Comparison of ENCODE assay signal across 1 cellular context in the genomic region with DNA sequence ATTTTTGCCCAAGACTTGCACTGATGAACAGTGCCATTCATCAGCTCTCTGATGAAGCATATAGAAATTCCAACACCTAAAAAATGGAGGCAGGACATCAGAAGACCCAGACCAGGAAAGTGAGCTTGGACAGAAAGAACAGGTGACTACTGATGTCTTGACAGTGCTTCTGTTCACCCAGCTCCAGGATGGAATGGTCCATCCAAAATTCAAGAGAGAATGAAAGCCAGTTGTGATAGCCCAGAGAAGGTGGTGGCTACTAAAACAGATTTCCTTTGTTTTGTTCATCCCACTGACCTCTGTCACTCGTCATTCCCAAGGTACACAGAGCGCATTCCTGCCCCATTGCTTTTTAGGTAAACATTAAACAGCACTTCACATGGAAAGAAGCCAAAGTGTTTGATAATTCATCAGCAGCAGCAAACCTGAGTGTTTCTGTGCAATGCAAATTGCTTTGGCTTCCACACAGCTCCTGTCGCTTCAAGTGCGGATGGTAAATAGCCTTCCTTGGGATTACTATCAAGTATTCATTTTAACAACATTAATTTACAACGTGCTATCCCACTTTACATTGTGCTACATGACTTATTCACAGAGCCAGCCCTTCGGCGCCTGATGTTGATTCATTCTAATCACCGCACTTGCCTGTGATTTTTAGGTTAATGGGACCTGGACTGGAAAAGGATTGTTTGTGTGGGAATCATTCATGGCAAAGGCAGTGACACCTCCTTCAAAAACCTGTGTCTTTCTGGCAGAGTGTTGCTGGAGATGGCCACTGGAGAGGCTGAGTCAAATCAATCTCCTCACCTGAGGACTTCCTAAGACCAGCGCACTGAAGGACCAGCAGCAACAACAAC.
A peak's percentile ranks its signal among the peaks of the same experiment; 100 is the strongest.
TF ChIP-seq lines count a peak whose summit lies in the region.

No MANE protein-coding gene starts in this region.

TF ChIP-seq in HepG2, 621 proteins besides CTCF, POLR2A, EP300 and RAD21 (continued from another document and continues in another):
- TF ChIP-seq, protein P1, sequence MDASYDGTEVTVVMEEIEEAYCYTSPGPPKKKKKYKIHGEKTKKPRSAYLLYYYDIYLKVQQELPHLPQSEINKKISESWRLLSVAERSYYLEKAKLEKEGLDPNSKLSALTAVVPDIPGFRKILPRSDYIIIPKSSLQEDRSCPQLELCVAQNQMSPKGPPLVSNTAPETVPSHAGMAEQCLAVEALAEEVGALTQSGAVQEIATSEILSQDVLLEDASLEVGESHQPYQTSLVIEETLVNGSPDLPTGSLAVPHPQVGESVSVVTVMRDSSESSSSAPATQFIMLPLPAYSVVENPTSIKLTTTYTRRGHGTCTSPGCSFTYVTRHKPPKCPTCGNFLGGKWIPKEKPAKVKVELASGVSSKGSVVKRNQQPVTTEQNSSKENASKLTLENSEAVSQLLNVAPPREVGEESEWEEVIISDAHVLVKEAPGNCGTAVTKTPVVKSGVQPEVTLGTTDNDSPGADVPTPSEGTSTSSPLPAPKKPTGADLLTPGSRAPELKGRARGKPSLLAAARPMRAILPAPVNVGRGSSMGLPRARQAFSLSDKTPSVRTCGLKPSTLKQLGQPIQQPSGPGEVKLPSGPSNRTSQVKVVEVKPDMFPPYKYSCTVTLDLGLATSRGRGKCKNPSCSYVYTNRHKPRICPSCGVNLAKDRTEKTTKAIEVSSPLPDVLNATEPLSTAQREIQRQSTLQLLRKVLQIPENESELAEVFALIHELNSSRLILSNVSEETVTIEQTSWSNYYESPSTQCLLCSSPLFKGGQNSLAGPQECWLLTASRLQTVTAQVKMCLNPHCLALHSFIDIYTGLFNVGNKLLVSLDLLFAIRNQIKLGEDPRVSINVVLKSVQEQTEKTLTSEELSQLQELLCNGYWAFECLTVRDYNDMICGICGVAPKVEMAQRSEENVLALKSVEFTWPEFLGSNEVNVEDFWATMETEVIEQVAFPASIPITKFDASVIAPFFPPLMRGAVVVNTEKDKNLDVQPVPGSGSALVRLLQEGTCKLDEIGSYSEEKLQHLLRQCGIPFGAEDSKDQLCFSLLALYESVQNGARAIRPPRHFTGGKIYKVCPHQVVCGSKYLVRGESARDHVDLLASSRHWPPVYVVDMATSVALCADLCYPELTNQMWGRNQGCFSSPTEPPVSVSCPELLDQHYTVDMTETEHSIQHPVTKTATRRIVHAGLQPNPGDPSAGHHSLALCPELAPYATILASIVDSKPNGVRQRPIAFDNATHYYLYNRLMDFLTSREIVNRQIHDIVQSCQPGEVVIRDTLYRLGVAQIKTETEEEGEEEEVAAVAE (CRISPR knock-in tag; IDR thresholded peaks at IDR 0.05; ENCODE audit: borderline replicate concordance), result peak; percentile 79; the same call in 1 of the 2 replicates
- TF ChIP-seq, protein P2, sequence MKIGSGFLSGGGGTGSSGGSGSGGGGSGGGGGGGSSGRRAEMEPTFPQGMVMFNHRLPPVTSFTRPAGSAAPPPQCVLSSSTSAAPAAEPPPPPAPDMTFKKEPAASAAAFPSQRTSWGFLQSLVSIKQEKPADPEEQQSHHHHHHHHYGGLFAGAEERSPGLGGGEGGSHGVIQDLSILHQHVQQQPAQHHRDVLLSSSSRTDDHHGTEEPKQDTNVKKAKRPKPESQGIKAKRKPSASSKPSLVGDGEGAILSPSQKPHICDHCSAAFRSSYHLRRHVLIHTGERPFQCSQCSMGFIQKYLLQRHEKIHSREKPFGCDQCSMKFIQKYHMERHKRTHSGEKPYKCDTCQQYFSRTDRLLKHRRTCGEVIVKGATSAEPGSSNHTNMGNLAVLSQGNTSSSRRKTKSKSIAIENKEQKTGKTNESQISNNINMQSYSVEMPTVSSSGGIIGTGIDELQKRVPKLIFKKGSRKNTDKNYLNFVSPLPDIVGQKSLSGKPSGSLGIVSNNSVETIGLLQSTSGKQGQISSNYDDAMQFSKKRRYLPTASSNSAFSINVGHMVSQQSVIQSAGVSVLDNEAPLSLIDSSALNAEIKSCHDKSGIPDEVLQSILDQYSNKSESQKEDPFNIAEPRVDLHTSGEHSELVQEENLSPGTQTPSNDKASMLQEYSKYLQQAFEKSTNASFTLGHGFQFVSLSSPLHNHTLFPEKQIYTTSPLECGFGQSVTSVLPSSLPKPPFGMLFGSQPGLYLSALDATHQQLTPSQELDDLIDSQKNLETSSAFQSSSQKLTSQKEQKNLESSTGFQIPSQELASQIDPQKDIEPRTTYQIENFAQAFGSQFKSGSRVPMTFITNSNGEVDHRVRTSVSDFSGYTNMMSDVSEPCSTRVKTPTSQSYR (CRISPR knock-in tag; IDR thresholded peaks at IDR 0.05; ENCODE audit: borderline replicate concordance), result peak; percentile 76
- TF ChIP-seq FOXP1 (IDR thresholded peaks at IDR 0.05) (peak; percentile 89), FOXP1 (CRISPR knock-in tag; IDR thresholded peaks at IDR 0.05) (peak; percentile 99), CENPT (CRISPR knock-in tag; IDR thresholded peaks at IDR 0.05; ENCODE audit: low read depth) (no peak), ZNF567 (CRISPR knock-in tag; IDR thresholded peaks at IDR 0.05; ENCODE audit: borderline replicate concordance) (peak; percentile 46; the same call in 1 of the 2 replicates), TCF12 (IDR thresholded peaks at IDR 0.05) (no peak), TCF12 (CRISPR knock-in tag; IDR thresholded peaks at IDR 0.05) (0 out of 2 replicates have a peak, but pooled peaks have one; percentile 72), NONO (IDR thresholded peaks at IDR 0.05) (no peak), NONO (CRISPR knock-in tag; conservative IDR thresholded peaks at IDR 0.05) (peak; percentile 78), RARG (CRISPR knock-in tag; IDR thresholded peaks at IDR 0.05; ENCODE audit: low read depth) (peak; percentile 76; the same call in 1 of the 2 replicates), SMAD9 (CRISPR knock-in tag; IDR thresholded peaks at IDR 0.05) (no peak), CAMTA2 (CRISPR knock-in tag; IDR thresholded peaks at IDR 0.05; ENCODE audit: borderline replicate concordance) (no peak), EEA1 (CRISPR knock-in tag; IDR thresholded peaks at IDR 0.05; ENCODE audit: borderline replicate concordance) (no peak), RFX5 (IDR thresholded peaks at IDR 0.05; ENCODE audit: low read depth, low read length) (no peak), XBP1 (CRISPR knock-in tag; IDR thresholded peaks at IDR 0.05) (no peak), HNF4A (CRISPR knock-in tag; IDR thresholded peaks at IDR 0.05) (peak; percentile 95)
- TF ChIP-seq, protein P3, sequence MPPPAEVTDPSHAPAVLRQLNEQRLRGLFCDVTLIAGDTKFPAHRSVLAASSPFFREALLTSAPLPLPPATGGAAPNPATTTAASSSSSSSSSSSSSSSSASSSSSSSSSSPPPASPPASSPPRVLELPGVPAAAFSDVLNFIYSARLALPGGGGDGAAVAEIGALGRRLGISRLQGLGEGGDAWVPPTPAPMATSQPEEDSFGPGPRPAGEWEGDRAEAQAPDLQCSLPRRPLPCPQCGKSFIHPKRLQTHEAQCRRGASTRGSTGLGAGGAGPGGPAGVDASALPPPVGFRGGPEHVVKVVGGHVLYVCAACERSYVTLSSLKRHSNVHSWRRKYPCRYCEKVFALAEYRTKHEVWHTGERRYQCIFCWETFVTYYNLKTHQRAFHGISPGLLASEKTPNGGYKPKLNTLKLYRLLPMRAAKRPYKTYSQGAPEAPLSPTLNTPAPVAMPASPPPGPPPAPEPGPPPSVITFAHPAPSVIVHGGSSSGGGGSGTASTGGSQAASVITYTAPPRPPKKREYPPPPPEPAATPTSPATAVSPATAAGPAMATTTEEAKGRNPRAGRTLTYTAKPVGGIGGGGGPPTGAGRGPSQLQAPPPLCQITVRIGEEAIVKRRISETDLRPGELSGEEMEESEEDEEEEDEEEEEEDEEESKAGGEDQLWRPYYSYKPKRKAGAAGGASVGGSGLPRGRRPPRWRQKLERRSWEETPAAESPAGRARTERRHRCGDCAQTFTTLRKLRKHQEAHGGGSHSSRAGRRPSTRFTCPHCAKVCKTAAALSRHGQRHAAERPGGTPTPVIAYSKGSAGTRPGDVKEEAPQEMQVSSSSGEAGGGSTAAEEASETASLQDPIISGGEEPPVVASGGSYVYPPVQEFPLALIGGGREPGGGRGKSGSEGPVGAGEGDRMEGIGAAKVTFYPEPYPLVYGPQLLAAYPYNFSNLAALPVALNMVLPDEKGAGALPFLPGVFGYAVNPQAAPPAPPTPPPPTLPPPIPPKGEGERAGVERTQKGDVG (CRISPR knock-in tag; IDR thresholded peaks at IDR 0.05; ENCODE audit: borderline replicate concordance), result no peak
- TF ChIP-seq, protein P4, sequence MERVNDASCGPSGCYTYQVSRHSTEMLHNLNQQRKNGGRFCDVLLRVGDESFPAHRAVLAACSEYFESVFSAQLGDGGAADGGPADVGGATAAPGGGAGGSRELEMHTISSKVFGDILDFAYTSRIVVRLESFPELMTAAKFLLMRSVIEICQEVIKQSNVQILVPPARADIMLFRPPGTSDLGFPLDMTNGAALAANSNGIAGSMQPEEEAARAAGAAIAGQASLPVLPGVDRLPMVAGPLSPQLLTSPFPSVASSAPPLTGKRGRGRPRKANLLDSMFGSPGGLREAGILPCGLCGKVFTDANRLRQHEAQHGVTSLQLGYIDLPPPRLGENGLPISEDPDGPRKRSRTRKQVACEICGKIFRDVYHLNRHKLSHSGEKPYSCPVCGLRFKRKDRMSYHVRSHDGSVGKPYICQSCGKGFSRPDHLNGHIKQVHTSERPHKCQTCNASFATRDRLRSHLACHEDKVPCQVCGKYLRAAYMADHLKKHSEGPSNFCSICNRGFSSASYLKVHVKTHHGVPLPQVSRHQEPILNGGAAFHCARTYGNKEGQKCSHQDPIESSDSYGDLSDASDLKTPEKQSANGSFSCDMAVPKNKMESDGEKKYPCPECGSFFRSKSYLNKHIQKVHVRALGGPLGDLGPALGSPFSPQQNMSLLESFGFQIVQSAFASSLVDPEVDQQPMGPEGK (CRISPR knock-in tag; IDR thresholded peaks at IDR 0.05), result peak; percentile 72
- TF ChIP-seq, protein P5, sequence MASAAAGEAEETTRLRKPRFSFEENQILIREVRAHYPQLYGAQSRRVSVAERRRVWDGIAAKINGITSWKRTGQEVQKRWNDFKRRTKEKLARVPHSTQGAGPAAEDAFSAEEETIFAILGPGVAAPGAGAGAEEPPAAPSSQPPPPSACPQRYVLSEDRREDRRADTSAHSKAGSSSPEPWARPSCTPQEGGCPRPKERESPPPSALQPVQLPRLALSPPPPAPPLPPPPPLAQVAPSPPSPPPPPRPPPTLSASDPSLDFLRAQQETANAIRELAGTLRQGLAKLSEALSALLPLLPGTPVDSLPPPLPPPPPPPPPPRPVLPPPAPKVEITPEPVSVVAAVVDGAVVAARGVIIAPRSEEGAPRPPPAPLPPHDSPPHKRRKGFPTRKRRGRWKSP (CRISPR knock-in tag; IDR thresholded peaks at IDR 0.05), result no peak; the same call in none of the 2 replicates
- TF ChIP-seq, protein P6, sequence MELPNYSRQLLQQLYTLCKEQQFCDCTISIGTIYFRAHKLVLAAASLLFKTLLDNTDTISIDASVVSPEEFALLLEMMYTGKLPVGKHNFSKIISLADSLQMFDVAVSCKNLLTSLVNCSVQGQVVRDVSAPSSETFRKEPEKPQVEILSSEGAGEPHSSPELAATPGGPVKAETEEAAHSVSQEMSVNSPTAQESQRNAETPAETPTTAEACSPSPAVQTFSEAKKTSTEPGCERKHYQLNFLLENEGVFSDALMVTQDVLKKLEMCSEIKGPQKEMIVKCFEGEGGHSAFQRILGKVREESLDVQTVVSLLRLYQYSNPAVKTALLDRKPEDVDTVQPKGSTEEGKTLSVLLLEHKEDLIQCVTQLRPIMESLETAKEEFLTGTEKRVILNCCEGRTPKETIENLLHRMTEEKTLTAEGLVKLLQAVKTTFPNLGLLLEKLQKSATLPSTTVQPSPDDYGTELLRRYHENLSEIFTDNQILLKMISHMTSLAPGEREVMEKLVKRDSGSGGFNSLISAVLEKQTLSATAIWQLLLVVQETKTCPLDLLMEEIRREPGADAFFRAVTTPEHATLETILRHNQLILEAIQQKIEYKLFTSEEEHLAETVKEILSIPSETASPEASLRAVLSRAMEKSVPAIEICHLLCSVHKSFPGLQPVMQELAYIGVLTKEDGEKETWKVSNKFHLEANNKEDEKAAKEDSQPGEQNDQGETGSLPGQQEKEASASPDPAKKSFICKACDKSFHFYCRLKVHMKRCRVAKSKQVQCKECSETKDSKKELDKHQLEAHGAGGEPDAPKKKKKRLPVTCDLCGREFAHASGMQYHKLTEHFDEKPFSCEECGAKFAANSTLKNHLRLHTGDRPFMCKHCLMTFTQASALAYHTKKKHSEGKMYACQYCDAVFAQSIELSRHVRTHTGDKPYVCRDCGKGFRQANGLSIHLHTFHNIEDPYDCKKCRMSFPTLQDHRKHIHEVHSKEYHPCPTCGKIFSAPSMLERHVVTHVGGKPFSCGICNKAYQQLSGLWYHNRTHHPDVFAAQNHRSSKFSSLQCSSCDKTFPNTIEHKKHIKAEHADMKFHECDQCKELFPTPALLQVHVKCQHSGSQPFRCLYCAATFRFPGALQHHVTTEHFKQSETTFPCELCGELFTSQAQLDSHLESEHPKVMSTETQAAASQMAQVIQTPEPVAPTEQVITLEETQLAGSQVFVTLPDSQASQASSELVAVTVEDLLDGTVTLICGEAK (IDR thresholded peaks at IDR 0.05), result no peak
- TF ChIP-seq, protein P6 (CRISPR knock-in tag; IDR thresholded peaks at IDR 0.05), result peak; percentile 78; the same call in 1 of the 2 replicates
- TF ChIP-seq, protein P7, sequence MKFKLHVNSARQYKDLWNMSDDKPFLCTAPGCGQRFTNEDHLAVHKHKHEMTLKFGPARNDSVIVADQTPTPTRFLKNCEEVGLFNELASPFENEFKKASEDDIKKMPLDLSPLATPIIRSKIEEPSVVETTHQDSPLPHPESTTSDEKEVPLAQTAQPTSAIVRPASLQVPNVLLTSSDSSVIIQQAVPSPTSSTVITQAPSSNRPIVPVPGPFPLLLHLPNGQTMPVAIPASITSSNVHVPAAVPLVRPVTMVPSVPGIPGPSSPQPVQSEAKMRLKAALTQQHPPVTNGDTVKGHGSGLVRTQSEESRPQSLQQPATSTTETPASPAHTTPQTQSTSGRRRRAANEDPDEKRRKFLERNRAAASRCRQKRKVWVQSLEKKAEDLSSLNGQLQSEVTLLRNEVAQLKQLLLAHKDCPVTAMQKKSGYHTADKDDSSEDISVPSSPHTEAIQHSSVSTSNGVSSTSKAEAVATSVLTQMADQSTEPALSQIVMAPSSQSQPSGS (CRISPR knock-in tag; IDR thresholded peaks at IDR 0.05), result peak; percentile 96
